27 cellular contexts compared by ENCODE assay signal in genomic region chr17:80358131-80358530, GRCh38.
"Had no signal": no experiment of that assay in that cellular context is flagged by ENCODE, and none has a peak within 500 bp of the region (broad histone marks: within the 10 kb centered on the region; RNA-seq: fewer than 3 reads in every experiment).

No MANE protein-coding gene starts in this region.

- H3K27me3 Mint-ChIP-seq: activated B cell treated with CpG ODN at 0.5 μM for 24 hours; activated CD8-positive, alpha-beta T cell treated with anti-CD3 and anti-CD28 coated beads for 36 hours; activated naive CD4-positive, alpha-beta T cell treated with anti-CD3 and anti-CD28 coated beads, Interleukin-2, amount 50 U/mL, for 24 hours had no signal

- H3K27ac ChIP-seq: adrenal gland, body of pancreas, cardiac muscle cell, left ventricle myocardium inferior, neutrophil, pancreas, right atrium auricular region, SJCRH30, testis had no signal

- DNase-seq: activated B cell treated with CpG ODN at 0.5 μM for 24 hours; activated CD4-positive, alpha-beta T cell treated with anti-CD3 and anti-CD28 coated beads, Interleukin-2, amount 50 U/mL, for 1 hour; activated CD8-positive, alpha-beta T cell treated with anti-CD3 and anti-CD28 coated beads for 36 hours; activated T-cell treated with anti-CD3 and anti-CD28 coated beads for 4 hours; adrenal gland; body of pancreas; effector CD8-positive, alpha-beta T cell; left ventricle myocardium inferior; mucosa of descending colon; nephron progenitor cell; SJCRH30; stimulated activated CD4-positive, alpha-beta T cell treated with anti-CD3 and anti-CD28 coated beads, Interleukin-2, amount 100 ng/mL, for 48 hours; stimulated activated naive CD8-positive, alpha-beta T cell treated with anti-CD3 and anti-CD28 coated beads, Interleukin-15, Interleukin-2, amounts not matched to agents 100 U/mL and 50 U/mL, for 24 hours; testis; trophoblast cell had no signal

- H3K27ac Mint-ChIP-seq: activated B cell treated with CpG ODN at 0.5 μM for 24 hours; activated CD8-positive, alpha-beta T cell treated with anti-CD3 and anti-CD28 coated beads for 36 hours; activated naive CD4-positive, alpha-beta T cell treated with anti-CD3 and anti-CD28 coated beads, Interleukin-2, amount 50 U/mL, for 24 hours; activated T-helper 1 cell treated with anti-CD3 and anti-CD28 coated beads, Interleukin-12 subunit alpha, Interleukin-12 subunit beta, Interleukin-2, Interleukin-4 antibody, amounts not matched to agents 30 ng/mL and 10 ng/mL and 1 ng/mL, durations not matched to agents 14 hours and 24 hours and 36 hours; nephron progenitor cell had no signal

- H3K4me1 ChIP-seq: adrenal gland, SJCRH30 had no signal

- H3K4me3 ChIP-seq: adrenal gland, body of pancreas, cardiac muscle cell, left ventricle myocardium inferior, mucosa of descending colon, pancreas, right atrium auricular region, SJCRH30, testis had no signal

- H3K4me3 Mint-ChIP-seq: activated B cell treated with CpG ODN at 0.5 μM for 24 hours; activated CD8-positive, alpha-beta T cell treated with anti-CD3 and anti-CD28 coated beads for 36 hours; activated naive CD4-positive, alpha-beta T cell treated with anti-CD3 and anti-CD28 coated beads, Interleukin-2, amount 50 U/mL, for 24 hours; activated T-helper 1 cell treated with anti-CD3 and anti-CD28 coated beads, Interleukin-12 subunit alpha, Interleukin-12 subunit beta, Interleukin-2, Interleukin-4 antibody, amounts not matched to agents 30 ng/mL and 10 ng/mL and 1 ng/mL, durations not matched to agents 14 hours and 24 hours and 36 hours; nephron progenitor cell had no signal

- H3K9me3 ChIP-seq: adrenal gland, body of pancreas, left ventricle myocardium inferior, mucosa of descending colon, neutrophil, pancreas, right atrium auricular region, SJCRH30, testis had no signal

- ATAC-seq: activated CD8-positive, alpha-beta T cell treated with anti-CD3 and anti-CD28 coated beads for 36 hours; body of pancreas; mucosa of descending colon; pancreas; SK-N-SH treated with all-trans-retinoic acid at 6 μM for 48 hours; stimulated activated naive CD8-positive, alpha-beta T cell treated with anti-CD3 and anti-CD28 coated beads, Interleukin-15, Interleukin-2, amounts not matched to agents 100 U/mL and 50 U/mL, for 24 hours had no signal

- FAIRE-seq: colon, endometrium, frontal cortex, islet of Langerhans, pancreas, urothelium cell line had no signal

- H3K9me3 Mint-ChIP-seq: activated B cell treated with CpG ODN at 0.5 μM for 24 hours; activated naive CD4-positive, alpha-beta T cell treated with anti-CD3 and anti-CD28 coated beads, Interleukin-2, amount 50 U/mL, for 24 hours; activated T-helper 1 cell treated with anti-CD3 and anti-CD28 coated beads, Interleukin-12 subunit alpha, Interleukin-12 subunit beta, Interleukin-2, Interleukin-4 antibody, amounts not matched to agents 30 ng/mL and 10 ng/mL and 1 ng/mL, durations not matched to agents 14 hours and 24 hours and 36 hours; nephron progenitor cell had no signal

- H3K4me1 Mint-ChIP-seq: activated B cell treated with CpG ODN at 0.5 μM for 24 hours; activated naive CD4-positive, alpha-beta T cell treated with anti-CD3 and anti-CD28 coated beads, Interleukin-2, amount 50 U/mL, for 24 hours; nephron progenitor cell had no signal

- H3K27me3 ChIP-seq: adrenal gland, body of pancreas, cardiac muscle cell, neutrophil, pancreas, right atrium auricular region, SJCRH30, testis had no signal
